ENCODE assay signal across 18 cellular contexts in genomic region chr3:196694941-196695848, GRCh38. TPM values are rescaled to one million over a fixed set of nuclear protein-coding genes. Genes with fewer than 3 reads are reported as not detected.
DNase-seq lines count a peak whose midpoint lies in the region; ATAC-seq, FAIRE-seq and TF ChIP-seq lines count a peak whose summit lies in the region.
"Had no signal": no experiment of that assay in that cellular context is flagged by ENCODE, and none has a peak within 500 bp of the region (broad histone marks: within the 10 kb centered on the region; RNA-seq: fewer than 3 reads in every experiment).

No MANE protein-coding gene starts in this region.

- H3K4me1 ChIP-seq in thymus (ENCODE audit: control insufficient read depth, insufficient read depth, low read length): no peaks in the 10 kb centered on the region
- H3K4me1 ChIP-seq: adrenal gland, esophagus muscularis mucosa, HAP-1 had no signal

- POLR2A ChIA-PET in naive thymus-derived CD8-positive, alpha-beta T cell (lab: Charles Lee): no interaction called here

- peak overlapping the region in 1 of 2 donors; percentile 68 for H3K4me3 Mint-ChIP-seq in activated T-cell treated with anti-CD3 and anti-CD28 coated beads, Interleukin-2, amount 50 U/mL, for 72 hours
- H3K4me3 Mint-ChIP-seq in naive thymus-derived CD8-positive, alpha-beta T cell: no peak overlapping the region
- no peak overlapping the region for H3K4me3 Mint-ChIP-seq in mesothelial cell of epicardium
- H3K4me3 Mint-ChIP-seq: activated B cell treated with CpG ODN at 0.5 μM for 24 hours had no signal

- peak overlapping the region; percentile 99 for H3K27ac Mint-ChIP-seq in activated T-cell treated with anti-CD3 and anti-CD28 coated beads, Interleukin-2, amount 50 U/mL, for 72 hours
- H3K27ac Mint-ChIP-seq in naive thymus-derived CD8-positive, alpha-beta T cell: peak overlapping the region in 6 of 10 donors; percentile 52 to 79 (median 76)
- no peak overlapping the region for H3K27ac Mint-ChIP-seq in mesothelial cell of epicardium
- H3K27ac Mint-ChIP-seq: activated B cell treated with CpG ODN at 0.5 μM for 24 hours had no signal

- no peaks in the 10 kb centered on the region for H3K27me3 Mint-ChIP-seq in activated T-cell treated with anti-CD3 and anti-CD28 coated beads, Interleukin-2, amount 50 U/mL, for 72 hours (ENCODE audit: low read depth)
- no peaks in the 10 kb centered on the region for H3K27me3 Mint-ChIP-seq in naive thymus-derived CD8-positive, alpha-beta T cell
- H3K27me3 Mint-ChIP-seq in mesothelial cell of epicardium (ENCODE audit: low read depth): no peaks in the 10 kb centered on the region
- H3K27me3 Mint-ChIP-seq: activated B cell treated with CpG ODN at 0.5 μM for 24 hours had no signal

- no peaks in the 10 kb centered on the region for H3K9me3 ChIP-seq in thymus (ENCODE audit: control insufficient read depth)
- H3K9me3 ChIP-seq: adrenal gland, esophagus muscularis mucosa, HAP-1, heart left ventricle had no signal

- peak; percentile 49 to 51 for ATAC-seq in activated T-cell treated with anti-CD3 and anti-CD28 coated beads, Interleukin-2, amount 50 U/mL, for 72 hours (replicated peaks in 1 of 2)
- ATAC-seq in naive thymus-derived CD8-positive, alpha-beta T cell: peak in 1 of 2 donors; percentile 20

- peaks cover 4% of the 10 kb centered on the region for H3K4me1 Mint-ChIP-seq in activated T-cell treated with anti-CD3 and anti-CD28 coated beads, Interleukin-2, amount 50 U/mL, for 72 hours (ENCODE audit: low read depth)
- H3K4me1 Mint-ChIP-seq in naive thymus-derived CD8-positive, alpha-beta T cell: peaks cover 0 to 15% (median 6%) of the 10 kb centered on the region in 4 donors
- no peaks in the 10 kb centered on the region for H3K4me1 Mint-ChIP-seq in mesothelial cell of epicardium

- no peak overlapping the region for H3K4me3 ChIP-seq in thymus (ENCODE audit: low read length)
- H3K4me3 ChIP-seq: adrenal gland, esophagus muscularis mucosa, HAP-1, heart left ventricle, PC-9 had no signal

- FAIRE-seq in frontal cortex (lab: Jason Lieb, UNC): no peak
- FAIRE-seq: colon had no signal

- H3K36me3 Mint-ChIP-seq in activated T-cell treated with anti-CD3 and anti-CD28 coated beads, Interleukin-2, amount 50 U/mL, for 72 hours (ENCODE audit: insufficient read depth in 2 of 2): peaks cover 0 to 2% of the 10 kb centered on the region in 2 donors
- no peaks in the 10 kb centered on the region for H3K36me3 Mint-ChIP-seq in naive thymus-derived CD8-positive, alpha-beta T cell
- H3K36me3 Mint-ChIP-seq in mesothelial cell of epicardium: no peaks in the 10 kb centered on the region

- WGBS in thymus: 95% methylated on average over 17 of the region's 17 CpGs

- H3K9me3 Mint-ChIP-seq in activated T-cell treated with anti-CD3 and anti-CD28 coated beads, Interleukin-2, amount 50 U/mL, for 72 hours: no peaks in the 10 kb centered on the region
- H3K9me3 Mint-ChIP-seq in naive thymus-derived CD8-positive, alpha-beta T cell: no peaks in the 10 kb centered on the region
- H3K9me3 Mint-ChIP-seq in mesothelial cell of epicardium: no peaks in the 10 kb centered on the region
- H3K9me3 Mint-ChIP-seq: activated B cell treated with CpG ODN at 0.5 μM for 24 hours had no signal

- no peak for TF ChIP-seq CTCF in mesothelial cell of epicardium (IDR thresholded peaks at IDR 0.05; ENCODE audit: unreplicated experiment)

- DNase-seq in activated gamma-delta T cell treated with Interleukin-2 at 50 U/mL for 16 hours: peak; percentile 9
- no peak for DNase-seq in activated gamma-delta T cell (lab: John Stamatoyannopoulos, UW)
- peak; percentile 11 to 17 for DNase-seq in activated T-cell treated with anti-CD3 and anti-CD28 coated beads, Interleukin-2, amount 50 U/mL, for 72 hours
- peak in 1 of 10 donors; percentile 20 for DNase-seq in naive thymus-derived CD8-positive, alpha-beta T cell
- DNase-seq in central memory CD4-positive, alpha-beta T cell: no peak
- DNase-seq in mesothelial cell of epicardium (ENCODE audit: low spot score in 2 of 2, unreplicated experiment in 2 of 2): no peak
- DNase-seq in frontal cortex (ENCODE audit: low spot score in 2 of 2): no peak
- DNase-seq: activated B cell treated with CpG ODN at 0.5 μM for 24 hours, adrenal gland, Calu3, heart left ventricle, NCI-H146, NCI-H510A had no signal

- peak overlapping the region; percentile 52 for H3K27ac ChIP-seq in thymus (ENCODE audit: low read depth)
- H3K27ac ChIP-seq: adrenal gland, esophagus muscularis mucosa, heart left ventricle, PC-9 had no signal

- no peaks in the 10 kb centered on the region for H3K27me3 ChIP-seq in thymus (ENCODE audit: control insufficient read depth, insufficient read depth)
- H3K27me3 ChIP-seq: esophagus muscularis mucosa, heart left ventricle had no signal

- no peaks in the 10 kb centered on the region for H3K36me3 ChIP-seq in thymus (ENCODE audit: control insufficient read depth, insufficient read depth)
- H3K36me3 ChIP-seq: adrenal gland, esophagus muscularis mucosa, HAP-1, heart left ventricle had no signal

RNA-seq across cellular contexts. Expression of gene CEP19, which starts 16.9 kb away (rescaled TPM):
- 1 to 10 TPM; 5.3 to 5.9 TPM for total RNA-seq in activated T-cell treated with anti-CD3 and anti-CD28 coated beads, Interleukin-2, amount 50 U/mL, for 72 hours
- 1 to 10 TPM; 4.6 to 5.1 TPM for total RNA-seq in naive thymus-derived CD8-positive, alpha-beta T cell
- 1 to 10 TPM; 4.4 to 6.9 (median 4.6) TPM for polyA plus RNA-seq in naive thymus-derived CD8-positive, alpha-beta T cell
- 2.5 TPM for polyA plus RNA-seq in thymus
- total RNA-seq in mesothelial cell of epicardium (2.1 to 2.5 TPM (median 2.1 TPM) in 3 replicates), frontal cortex (10.6 TPM)

RNA-seq across cellular contexts. Expression of gene PIGX, which starts 17.0 kb away (rescaled TPM):
- total RNA-seq in activated T-cell treated with anti-CD3 and anti-CD28 coated beads, Interleukin-2, amount 50 U/mL, for 72 hours: 10 to 100 TPM; 72.7 to 81.6 TPM
- 10 to 100 TPM; 15.6 to 16.2 TPM for total RNA-seq in naive thymus-derived CD8-positive, alpha-beta T cell
- 10 to 100 TPM; 28.9 to 32.6 (median 32.1) TPM for polyA plus RNA-seq in naive thymus-derived CD8-positive, alpha-beta T cell
- polyA plus RNA-seq in thymus: 13.4 TPM
- total RNA-seq in mesothelial cell of epicardium: 24.8 to 26.4 TPM (median 25.9 TPM) in 3 replicates
- total RNA-seq in frontal cortex: 59.9 TPM

RNA-seq across cellular contexts. Expression of gene PAK2, which starts 44.5 kb away (rescaled TPM):
- total RNA-seq in activated T-cell treated with anti-CD3 and anti-CD28 coated beads, Interleukin-2, amount 50 U/mL, for 72 hours: 100 to 1,000 TPM in 1 of 2 donors, 10 to 100 TPM in 1; 99.9 to 109 TPM
- 10 to 100 TPM; 76.6 to 81.0 TPM for total RNA-seq in naive thymus-derived CD8-positive, alpha-beta T cell
- 10 to 100 TPM; 28.4 to 30.3 (median 30.1) TPM for polyA plus RNA-seq in naive thymus-derived CD8-positive, alpha-beta T cell
- 47.4 TPM for polyA plus RNA-seq in thymus
- total RNA-seq in mesothelial cell of epicardium (52.0 to 53.1 TPM (median 52.8 TPM) in 3 replicates), frontal cortex (48.1 TPM)

RNA-seq across cellular contexts. Expression of gene NRROS, which starts 55.7 kb away (rescaled TPM):
- 10 to 100 TPM; 15.2 to 20.6 TPM for total RNA-seq in activated T-cell treated with anti-CD3 and anti-CD28 coated beads, Interleukin-2, amount 50 U/mL, for 72 hours
- total RNA-seq in naive thymus-derived CD8-positive, alpha-beta T cell: 1 to 10 TPM; 3.4 to 4.1 TPM
- under 1 TPM; 0.29 to 0.92 (median 0.87) TPM for polyA plus RNA-seq in naive thymus-derived CD8-positive, alpha-beta T cell
- polyA plus RNA-seq in thymus: 5.2 TPM
- total RNA-seq in mesothelial cell of epicardium (0.72 to 1.3 TPM (median 0.93 TPM) in 3 replicates), frontal cortex (0.82 TPM)

Comparison
In these comparisons a context has a peak if more than half of its experiments do, and no peak if none do; other contexts are left out.
1. DNase-seq: peak in activated gamma-delta T cell treated with Interleukin-2 at 50 U/mL for 16 hours (single experiment) and activated T-cell treated with anti-CD3 and anti-CD28 coated beads, Interleukin-2, amount 50 U/mL, for 72 hours (2 of 2); none in activated gamma-delta T cell (single experiment), central memory CD4-positive, alpha-beta T cell (single experiment), mesothelial cell of epicardium (0 of 2) and frontal cortex (0 of 2).